ENCODE assay signal across 24 cellular contexts in genomic region chr11:3087373-3087772, GRCh38.
"Had no signal": no experiment of that assay in that cellular context is flagged by ENCODE, and none has a peak within 500 bp of the region (broad histone marks: within the 10 kb centered on the region; RNA-seq: fewer than 3 reads in every experiment).

No MANE protein-coding gene starts in this region.

- H3K4me3 ChIP-seq: colonic mucosa had no signal

- ATAC-seq: activated CD8-positive, alpha-beta memory T cell treated with anti-CD3 and anti-CD28 coated beads, Interleukin-2, amount 10 ng/mL, durations not matched to agents 7 days and 5 days; Panc1; WTC11 had no signal

- H3K36me3 ChIP-seq: brain microvascular endothelial cell, colonic mucosa had no signal

- DNase-seq: activated CD4-positive, alpha-beta T cell treated with anti-CD3 and anti-CD28 coated beads for 48 hours; activated CD4-positive, alpha-beta T cell treated with anti-CD3 and anti-CD28 coated beads, Interleukin-2, amount 50 U/mL, for 4 hours; activated CD4-positive, CD25-positive, alpha-beta regulatory T cell treated with anti-CD3 and anti-CD28 coated beads, Interleukin-2, amount 50 U/mL, for 72 hours; activated CD8-positive, alpha-beta memory T cell treated with anti-CD3 and anti-CD28 coated beads, Interleukin-2, amount 10 ng/mL, durations not matched to agents 7 days and 5 days; activated gamma-delta T cell; activated naive CD4-positive, alpha-beta T cell treated with anti-CD3 and anti-CD28 coated beads, Interleukin-2, amount 10 ng/mL, durations not matched to agents 7 days and 5 days; activated naive CD8-positive, alpha-beta T cell treated with anti-CD3 and anti-CD28 coated beads for 36 hours; activated T-cell treated with anti-CD3 and anti-CD28 coated beads, Interleukin-2, amount 50 U/mL, for 24 hours; brain microvascular endothelial cell; cerebellar nuclear complex; colonic mucosa; MM.1S; NCI-H1105; NCI-H1436 treated with DMSO at 0.1 percent for 48 hours; NCI-H187; NCI-H2081; NCI-H510A treated with DMSO at 0.1 percent for 48 hours; NCI-H69; NK-92 treated with Interleukin-12 subunit alpha and Interleukin-12 subunit beta, amount 100 ng/mL, for 24 hours; OCI-M1; RPMI8226; SHP77 treated with DMSO at 0.1 percent for 48 hours had no signal

- H3K27me3 ChIP-seq: brain microvascular endothelial cell, colonic mucosa had no signal

- H3K9me3 ChIP-seq: colonic mucosa had no signal

- H3K27ac ChIP-seq: brain microvascular endothelial cell, colonic mucosa had no signal
